In the genomic region with DNA sequence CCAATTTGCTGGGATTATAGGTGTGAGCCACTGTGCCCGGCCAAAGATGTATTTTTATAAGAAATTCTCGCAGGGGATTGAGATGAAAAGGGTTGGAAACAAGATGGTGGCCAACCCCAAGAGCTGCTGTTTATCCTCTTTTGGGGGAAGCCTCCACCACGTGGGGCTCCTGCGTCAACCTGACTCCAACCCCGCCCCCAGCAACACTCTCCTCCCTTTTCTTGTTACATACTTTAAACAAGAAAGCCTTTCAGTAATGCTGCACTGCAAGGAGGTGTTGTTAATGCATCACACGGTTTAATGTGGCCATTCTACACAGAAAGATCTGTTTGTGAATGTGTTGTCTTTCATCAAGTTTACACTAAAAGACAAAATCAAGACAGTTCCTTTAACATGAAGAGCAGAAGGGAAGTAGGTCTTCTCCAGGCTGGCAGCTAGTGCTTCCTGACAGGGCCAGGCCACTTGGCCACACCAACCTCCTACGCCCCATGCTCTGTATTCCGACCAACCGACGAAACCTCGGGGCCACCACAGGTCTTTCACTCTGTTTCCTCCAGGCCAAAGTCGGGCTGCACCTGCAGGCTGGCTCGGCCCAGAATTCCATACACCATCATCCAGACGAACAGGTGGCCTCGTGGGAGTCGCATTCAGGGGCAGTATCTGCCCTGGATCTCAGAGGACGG, we compare ENCODE assay signal across 13 cellular contexts. TPM values are rescaled to one million over a fixed set of nuclear protein-coding genes. Genes with fewer than 3 reads are reported as not detected.
A peak's percentile ranks its signal among the peaks of the same experiment; 100 is the strongest.
DNase-seq lines count a peak whose midpoint lies in the region; ATAC-seq and TF ChIP-seq lines count a peak whose summit lies in the region.
"Had no signal": no experiment of that assay in that cellular context is flagged by ENCODE, and none has a peak within 500 bp of the region (broad histone marks: within the 10 kb centered on the region; RNA-seq: fewer than 3 reads in every experiment).

No MANE protein-coding gene starts in this region.

- no peaks in the 10 kb centered on the region for H3K27me3 ChIP-seq in left lung
- H3K27me3 ChIP-seq: testis had no signal

- no peaks in the 10 kb centered on the region for H3K36me3 ChIP-seq in left lung

- TF ChIP-seq CTCF in left lung (IDR thresholded peaks at IDR 0.05) (no peak), nephron progenitor cell (IDR thresholded peaks at IDR 0.05) (no peak)

- H3K9me3 Mint-ChIP-seq in nephron progenitor cell, result no peaks in the 10 kb centered on the region

- peaks cover 3% of the 10 kb centered on the region for H3K27me3 Mint-ChIP-seq in nephron progenitor cell (ENCODE audit: low read depth, poor library complexity)

- peak; percentile 30 for DNase-seq in stimulated activated CD4-positive, alpha-beta T cell treated with anti-CD3 and anti-CD28 coated beads, Interleukin-1b, Interleukin-23, amount 100 ng/mL, for 48 hours
- DNase-seq in stimulated activated CD4-positive, alpha-beta T cell treated with anti-CD3 and anti-CD28 coated beads, Interleukin-4, amount 100 ng/mL, for 24 hours, result no peak
- DNase-seq in SKM-1 treated with dmso at 0.1 percent for 144 hours (lab: John Stamatoyannopoulos, UW; ENCODE audit: unreplicated experiment), result peak; percentile 54
- peak; percentile 60 to 67 for DNase-seq in left lung
- no peak for DNase-seq in NCI-H526 treated with DMSO at 0.1 percent for 48 hours (lab: John Stamatoyannopoulos, UW)
- DNase-seq in NCI-H2227 (lab: John Stamatoyannopoulos, UW; ENCODE audit: unreplicated experiment), result no peak
- DNase-seq in nephron progenitor cell, result no peak
- DNase-seq: activated CD4-positive, CD25-positive, alpha-beta regulatory T cell treated with anti-CD3 and anti-CD28 coated beads, Interleukin-2, amount 50 U/mL, for 72 hours; caudate nucleus; NCI-H226; testis had no signal

- no peak overlapping the region for H3K4me3 ChIP-seq in left lung
- H3K4me3 ChIP-seq: testis had no signal

- no peaks in the 10 kb centered on the region for H3K36me3 Mint-ChIP-seq in nephron progenitor cell (ENCODE audit: low read depth)

- no peak overlapping the region for H3K27ac Mint-ChIP-seq in nephron progenitor cell

- H3K4me1 Mint-ChIP-seq in nephron progenitor cell, result peaks cover 39% of the 10 kb centered on the region

- no peak overlapping the region for H3K4me3 Mint-ChIP-seq in nephron progenitor cell

- peaks cover 6 to 65% of the 10 kb centered on the region in 2 donors for H3K4me1 ChIP-seq in left lung

- ATAC-seq in left lung (no peak), HG03135 (IDR thresholded peaks at IDR 0.05; ENCODE audit: unreplicated experiment) (no peak)
- ATAC-seq: sciatic nerve had no signal

- H3K9me3 ChIP-seq in left lung, result no peaks in the 10 kb centered on the region
- H3K9me3 ChIP-seq: testis had no signal

- peak overlapping the region; percentile 81 to 84 for H3K27ac ChIP-seq in left lung

- intact Hi-C loops in left lung (cut with DNase I), result no loop called here

RNA-seq across cellular contexts. Expression of gene C2CD2, which starts 25.9 kb away (rescaled TPM):
- 10 to 100 TPM; 19.4 to 22.0 TPM for total RNA-seq in left lung

RNA-seq across cellular contexts. Expression of gene PRDM15, which starts 48.7 kb away (rescaled TPM):
- 1 to 10 TPM; 6.2 to 7.8 TPM for total RNA-seq in left lung

Comparison
In these comparisons a context has a peak if more than half of its experiments do, and no peak if none do; other contexts are left out.
1. DNase-seq: peak in stimulated activated CD4-positive, alpha-beta T cell treated with anti-CD3 and anti-CD28 coated beads, Interleukin-1b, Interleukin-23, amount 100 ng/mL, for 48 hours (single experiment), SKM-1 treated with dmso at 0.1 percent for 144 hours (single experiment) and left lung (2 of 2); none in stimulated activated CD4-positive, alpha-beta T cell treated with anti-CD3 and anti-CD28 coated beads, Interleukin-4, amount 100 ng/mL, for 24 hours (single experiment), NCI-H526 treated with DMSO at 0.1 percent for 48 hours (single experiment), NCI-H2227 (single experiment) and nephron progenitor cell (single experiment).